Comparison of ENCODE assay signal across 16 cellular contexts in genomic region chr17:39147221-39148185, GRCh38. TPM values are rescaled to one million over a fixed set of nuclear protein-coding genes. Genes with fewer than 3 reads are reported as not detected.
DNase-seq lines count a peak whose midpoint lies in the region; ATAC-seq and TF ChIP-seq lines count a peak whose summit lies in the region.
"Had no signal": no experiment of that assay in that cellular context is flagged by ENCODE, and none has a peak within 500 bp of the region (broad histone marks: within the 10 kb centered on the region; RNA-seq: fewer than 3 reads in every experiment).

No MANE protein-coding gene starts in this region.

- intact Hi-C loops in heart right ventricle (cut with DNase I) (loop anchor here in 1 of 10 donors (10.0 kb wide), 1 partner anchor 53 kb away; no protein-coding TSS in a partner anchor), left cardiac atrium (cut with DNase I) (loop anchor here in 1 of 2 donors (10.0 kb wide), 2 partner anchors 73 to 283 kb away; no protein-coding TSS in a partner anchor)

- peak overlapping the region in 7 of 10 donors; percentile 7 to 90 (median 27) for H3K27ac ChIP-seq in heart right ventricle
- peak overlapping the region in 1 of 4 donors; percentile 17 for H3K27ac ChIP-seq in tibial nerve

- TF ChIP-seq CTCF in heart right ventricle (IDR thresholded peaks at IDR 0.05) (no peak), tibial nerve (IDR thresholded peaks at IDR 0.05) (no peak)

- H3K4me3 ChIP-seq in heart right ventricle (no peak overlapping the region), H7 (ENCODE audit: insufficient read depth, low read depth, low read length) (no peak overlapping the region), tibial nerve (no peak overlapping the region)

- H3K4me1 Mint-ChIP-seq in stimulated activated naive CD8-positive, alpha-beta T cell treated with anti-CD3 and anti-CD28 coated beads, Interleukin-15, amount 100 ng/mL, for 72 hours, result peaks cover 32% of the 10 kb centered on the region

- TF ChIP-seq EP300 in tibial nerve (IDR thresholded peaks at IDR 0.05), result no peak

- no peaks in the 10 kb centered on the region for H3K9me3 Mint-ChIP-seq in stimulated activated naive CD8-positive, alpha-beta T cell treated with anti-CD3 and anti-CD28 coated beads, Interleukin-15, amount 100 ng/mL, for 72 hours

- ATAC-seq in heart right ventricle (no peak), left cardiac atrium (no peak)
- ATAC-seq in stimulated activated naive CD8-positive, alpha-beta T cell treated with anti-CD3 and anti-CD28 coated beads, Interleukin-15, amount 100 ng/mL, for 72 hours, result no peak
- ATAC-seq: HepG2 had no signal

- H3K4me1 ChIP-seq in heart right ventricle, result peaks cover 3 to 56% (median 26%) of the 10 kb centered on the region in 9 donors
- H3K4me1 ChIP-seq in tibial nerve, result peaks cover 0 to 49% (median 17%) of the 10 kb centered on the region in 4 donors

- peaks cover 8% of the 10 kb centered on the region for H3K27me3 Mint-ChIP-seq in stimulated activated naive CD8-positive, alpha-beta T cell treated with anti-CD3 and anti-CD28 coated beads, Interleukin-15, amount 100 ng/mL, for 72 hours

- H3K4me3 Mint-ChIP-seq in stimulated activated naive CD8-positive, alpha-beta T cell treated with anti-CD3 and anti-CD28 coated beads, Interleukin-15, amount 100 ng/mL, for 72 hours, result no peak overlapping the region

- H3K36me3 ChIP-seq in heart right ventricle (no peaks in the 10 kb centered on the region), H7 (replicated peaks; ENCODE audit: control insufficient read depth, insufficient read depth, low read length) (no peaks in the 10 kb centered on the region), tibial nerve (no peaks in the 10 kb centered on the region)

- H3K9me3 ChIP-seq in heart right ventricle, result no peaks in the 10 kb centered on the region
- no peaks in the 10 kb centered on the region for H3K9me3 ChIP-seq in tibial nerve

- DNase-seq in heart right ventricle, result peak in 1 of 2 donors; percentile 79
- DNase-seq in left cardiac atrium, result no peak
- peak; percentile 54 for DNase-seq in H7
- peak; percentile 43 for DNase-seq in ecto neural progenitor cell (ENCODE audit: low spot score)
- DNase-seq in tibial nerve (ENCODE audit: low spot score in 2 of 2), result peak; percentile 63 to 72
- DNase-seq in stimulated activated naive CD8-positive, alpha-beta T cell treated with anti-CD3 and anti-CD28 coated beads, Interleukin-15, amount 100 ng/mL, for 72 hours, result no peak
- no peak for DNase-seq in NCI-H1092 (lab: John Stamatoyannopoulos, UW)
- DNase-seq: ACHN, AML-193, DMS53, Karpas-422, MM.1S, NCI-H1417 treated with DMSO at 0.1 percent for 48 hours, NCI-H1930, NCI-H446 treated with DMSO at 0.1 percent for 48 hours had no signal

- H3K27me3 ChIP-seq in heart right ventricle, result peaks cover 0 to 35% (median 12%) of the 10 kb centered on the region in 7 donors
- H3K27me3 ChIP-seq in H7 (ENCODE audit: control insufficient read depth, insufficient read depth, low read length), result peaks cover 30% of the 10 kb centered on the region
- H3K27me3 ChIP-seq in tibial nerve, result peaks cover 0 to 21% of the 10 kb centered on the region in 2 donors

- 61 to 63% methylated on average over 13 of the region's 13 CpGs for WGBS in heart right ventricle, 2 donors
- 52 to 57% methylated on average over 13 of the region's 13 CpGs for WGBS in tibial nerve, 2 donors

- no peak for TF ChIP-seq POLR2A in tibial nerve (IDR thresholded peaks at IDR 0.05)

- no peak overlapping the region for H3K27ac Mint-ChIP-seq in stimulated activated naive CD8-positive, alpha-beta T cell treated with anti-CD3 and anti-CD28 coated beads, Interleukin-15, amount 100 ng/mL, for 72 hours

RNA-seq across cellular contexts. Expression of gene PLXDC1, which starts 3.9 kb away (rescaled TPM):
- total RNA-seq in heart right ventricle (10 to 100 TPM in 7 of 10 donors, 1 to 10 TPM in 3; 9.1 to 21.3 (median 11.2) TPM), left cardiac atrium (10 to 100 TPM in 1 of 2 donors, 1 to 10 TPM in 1; 7.6 to 18.0 TPM), tibial nerve (10 to 100 TPM; 34.1 to 95.1 (median 42.4) TPM)
- polyA plus RNA-seq in heart right ventricle, result 10 to 100 TPM in 1 of 2 donors, 1 to 10 TPM in 1; 7.3 to 20.0 TPM
- total RNA-seq in H7 (2014; rRNA removed; shearing (Covaris generic)), result 0.18 and 0.38 TPM in 2 replicates
- total RNA-seq: HepG2 had no signal
- polyA plus RNA-seq: HepG2 had no signal

RNA-seq across cellular contexts. Expression of gene ARL5C, which starts 18.5 kb away (rescaled TPM):
- total RNA-seq in heart right ventricle, result not detected
- polyA plus RNA-seq in heart right ventricle, result not detected
- total RNA-seq in left cardiac atrium, result not detected
- total RNA-seq in H7 (2014; rRNA removed; shearing (Covaris generic)), result not detected in 2 replicates
- total RNA-seq in tibial nerve, result not detected
- total RNA-seq: HepG2 had no signal
- polyA plus RNA-seq: HepG2 had no signal

RNA-seq across cellular contexts. Expression of gene CACNB1, which starts 50.0 kb away (rescaled TPM):
- total RNA-seq in heart right ventricle, result 1 to 10 TPM; 3.3 to 7.9 (median 4.6) TPM
- polyA plus RNA-seq in heart right ventricle, result 10 to 100 TPM in 1 of 2 donors, 1 to 10 TPM in 1; 6.8 to 11.5 TPM
- 1 to 10 TPM; 5.4 to 5.8 TPM for total RNA-seq in left cardiac atrium
- total RNA-seq in H7 (2014; rRNA removed; shearing (Covaris generic)), result 3.8 and 9.1 TPM in 2 replicates
- 10 to 100 TPM in 3 of 4 donors, 1 to 10 TPM in 1; 7.1 to 20.3 (median 15.0) TPM for total RNA-seq in tibial nerve

RNA-seq across cellular contexts. Expression of gene RPL19, which starts 52.6 kb away (rescaled TPM):
- total RNA-seq in heart right ventricle (1,000 to 10,000 TPM in 3 of 10 donors, 100 to 1,000 TPM in 7; 907 to 1,150 (median 965) TPM), left cardiac atrium (1,000 to 10,000 TPM; 1,055 to 1,074 TPM), tibial nerve (1,000 to 10,000 TPM; 2,381 to 3,486 (median 2,809) TPM)
- polyA plus RNA-seq in heart right ventricle, result 1,000 to 10,000 TPM; 1,654 to 3,029 TPM
- 2,113 and 2,304 TPM in 2 replicates for total RNA-seq in H7 (2014; rRNA removed; shearing (Covaris generic))

Comparison
In these comparisons a context has a peak if more than half of its experiments do, and no peak if none do; other contexts are left out.
1. DNase-seq: peak in H7 (single experiment), ecto neural progenitor cell (single experiment) and tibial nerve (2 of 2); none in left cardiac atrium (single experiment), stimulated activated naive CD8-positive, alpha-beta T cell treated with anti-CD3 and anti-CD28 coated beads, Interleukin-15, amount 100 ng/mL, for 72 hours (0 of 2) and NCI-H1092 (single experiment).